ENCODE assay signal across 8 cellular contexts in genomic region chr2:222912117-222912516, GRCh38. TPM values are rescaled to one million over a fixed set of nuclear protein-coding genes. Genes with fewer than 3 reads are reported as not detected.
DNase-seq lines count a peak whose midpoint lies in the region; ATAC-seq, FAIRE-seq and TF ChIP-seq lines count a peak whose summit lies in the region.

No MANE protein-coding gene starts in this region.

- H3K4me1 ChIP-seq in colonic mucosa (no peaks in the 10 kb centered on the region), small intestine (ENCODE audit: control insufficient read depth in 2 of 2, insufficient read depth in 1 of 2, low read depth in 1 of 2, low read length in 1 of 2) (no peaks in the 10 kb centered on the region)

- intact Hi-C loops in colonic mucosa (cut with DNase I): loop anchor here (5.0 kb wide), 1 partner anchor 220 kb away; no protein-coding TSS in a partner anchor

- H3K4me1 Mint-ChIP-seq in activated naive CD8-positive, alpha-beta T cell treated with anti-CD3 and anti-CD28 coated beads, Interleukin-2, amount 50 U/mL, for 24 hours: peaks cover 26% of the 10 kb centered on the region

- H3K4me3 ChIP-seq in colonic mucosa (no peak overlapping the region), small intestine (ENCODE audit: low read depth in 1 of 2, low read length in 2 of 2) (no peak overlapping the region)

- in situ Hi-C loops in G401 (cut with HindIII; ENCODE audit: low sequenced_read_pairs): no loop called here

- no peak overlapping the region for H3K9ac ChIP-seq in colonic mucosa (ENCODE audit: low read depth in 2 of 2, low read length in 2 of 2)

- ATAC-seq in GM19468 (IDR thresholded peaks at IDR 0.05; ENCODE audit: extremely low read depth, unreplicated experiment) (peak; percentile 99), HG03460 (IDR thresholded peaks at IDR 0.05; ENCODE audit: unreplicated experiment) (peak; percentile 97)
- ATAC-seq in activated naive CD8-positive, alpha-beta T cell treated with anti-CD3 and anti-CD28 coated beads, Interleukin-2, amount 50 U/mL, for 24 hours: peak; percentile 71

- H3K4me3 Mint-ChIP-seq in activated naive CD8-positive, alpha-beta T cell treated with anti-CD3 and anti-CD28 coated beads, Interleukin-2, amount 50 U/mL, for 24 hours: no peak overlapping the region

- H3K27ac ChIP-seq in colonic mucosa (no peak overlapping the region), small intestine (ENCODE audit: low read depth in 1 of 2, low read length in 1 of 2) (no peak overlapping the region)

- H3K36me3 Mint-ChIP-seq in activated naive CD8-positive, alpha-beta T cell treated with anti-CD3 and anti-CD28 coated beads, Interleukin-2, amount 50 U/mL, for 24 hours (ENCODE audit: low read depth): peaks cover 9% of the 10 kb centered on the region

- peak; percentile 26 for DNase-seq in G401 (ENCODE audit: low spot score)
- no peak for DNase-seq in activated naive CD8-positive, alpha-beta T cell treated with anti-CD3 and anti-CD28 coated beads, Interleukin-2, amount 50 U/mL, for 24 hours
- peak; percentile 56 for DNase-seq in pons (ENCODE audit: low spot score)
- DNase-seq in NCI-H446 treated with DMSO at 0.1 percent for 48 hours (lab: John Stamatoyannopoulos, UW): no peak
- DNase-seq in colonic mucosa: no peak
- DNase-seq in small intestine: no peak

- H3K9me3 Mint-ChIP-seq in activated naive CD8-positive, alpha-beta T cell treated with anti-CD3 and anti-CD28 coated beads, Interleukin-2, amount 50 U/mL, for 24 hours: no peaks in the 10 kb centered on the region

- 61 to 83% (median 63%) methylated on average over 2 of the region's 2 CpGs for WGBS in small intestine, 3 donors

- H3K36me3 ChIP-seq in colonic mucosa (no peaks in the 10 kb centered on the region), small intestine (ENCODE audit: control insufficient read depth in 2 of 2, insufficient read depth in 2 of 2, low read length in 2 of 2) (peaks cover 0 to 8% of the 10 kb centered on the region in 2 donors)

- H3K27me3 Mint-ChIP-seq in activated naive CD8-positive, alpha-beta T cell treated with anti-CD3 and anti-CD28 coated beads, Interleukin-2, amount 50 U/mL, for 24 hours: no peaks in the 10 kb centered on the region

- no peak for TF ChIP-seq CTCF in colonic mucosa (IDR thresholded peaks at IDR 0.05)

- no peak for FAIRE-seq in small intestine (lab: Jason Lieb, UNC)

- peak overlapping the region; percentile 12 for H3K27ac Mint-ChIP-seq in activated naive CD8-positive, alpha-beta T cell treated with anti-CD3 and anti-CD28 coated beads, Interleukin-2, amount 50 U/mL, for 24 hours

- no peaks in the 10 kb centered on the region for H3K27me3 ChIP-seq in colonic mucosa
- no peaks in the 10 kb centered on the region for H3K27me3 ChIP-seq in small intestine (ENCODE audit: control insufficient read depth in 2 of 2, insufficient read depth in 2 of 2, low read length in 2 of 2)

- H3K9me3 ChIP-seq in colonic mucosa (no peaks in the 10 kb centered on the region), small intestine (ENCODE audit: control insufficient read depth, low read depth) (no peaks in the 10 kb centered on the region)

RNA-seq across cellular contexts. Expression of gene ACSL3, which starts 51.3 kb away (rescaled TPM):
- 90.3 and 124 TPM in 2 replicates for total RNA-seq in G401 (2014; rRNA removed; shearing (Covaris generic))
- total RNA-seq in colonic mucosa: 100 to 1,000 TPM; 116 to 162 TPM
- 10 to 100 TPM in 2 of 3 donors, 1 to 10 TPM in 1; 6.0 to 29.4 (median 13.0) TPM for polyA plus RNA-seq in small intestine

Comparison
In these comparisons a context has a peak if more than half of its experiments do, and no peak if none do; other contexts are left out.
1. DNase-seq: peak in G401 (single experiment) and pons (single experiment); none in activated naive CD8-positive, alpha-beta T cell treated with anti-CD3 and anti-CD28 coated beads, Interleukin-2, amount 50 U/mL, for 24 hours (single experiment), NCI-H446 treated with DMSO at 0.1 percent for 48 hours (single experiment), colonic mucosa (single experiment) and small intestine (single experiment).
2. Peak in every context shown above with its lines, with median percentiles within 50 percentile points of each other: ATAC-seq.